ENCODE assay signal across 19 cellular contexts in the genomic region with DNA sequence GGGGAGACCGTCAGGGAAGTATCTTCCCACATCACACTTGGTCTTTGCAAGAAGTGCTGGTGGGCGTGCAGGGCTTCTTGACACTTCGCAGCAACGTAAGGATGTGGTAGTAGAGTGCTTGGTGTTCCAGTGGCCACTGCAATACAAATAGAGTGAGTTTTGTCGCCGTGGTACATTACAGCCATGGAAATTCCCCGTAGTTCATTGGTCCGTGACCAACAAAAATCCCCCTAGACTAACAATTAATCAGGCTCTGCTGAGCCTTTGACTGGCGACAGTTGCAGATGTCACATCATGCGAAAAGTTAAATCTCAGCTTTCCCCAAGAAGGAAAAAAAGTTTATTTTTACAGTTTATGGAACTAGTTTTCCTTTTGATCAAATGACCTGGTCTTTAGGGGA.
DNase-seq lines count a peak whose midpoint lies in the region; ATAC-seq and TF ChIP-seq lines count a peak whose summit lies in the region.
"Had no signal": no experiment of that assay in that cellular context is flagged by ENCODE, and none has a peak within 500 bp of the region (broad histone marks: within the 10 kb centered on the region; RNA-seq: fewer than 3 reads in every experiment).

No MANE protein-coding gene starts in this region.

- H3K27ac Mint-ChIP-seq in type B pancreatic cell: no peak overlapping the region
- H3K27ac Mint-ChIP-seq: activated CD8-positive, alpha-beta T cell treated with anti-CD3 and anti-CD28 coated beads for 36 hours; activated naive CD8-positive, alpha-beta T cell treated with anti-CD3 and anti-CD28 coated beads, Interleukin-2, amount 50 U/mL, for 24 hours; CD14-positive monocyte had no signal

- peaks cover 3% of the 10 kb centered on the region for H3K36me3 Mint-ChIP-seq in type B pancreatic cell

- H3K27ac ChIP-seq in OCI-LY1 (ENCODE audit: low read depth, low read length, poor library complexity, severe bottlenecking): peak overlapping the region; percentile 96
- H3K27ac ChIP-seq: thyroid gland had no signal

- no peaks in the 10 kb centered on the region for H3K9me2 ChIP-seq in OCI-LY1 (ENCODE audit: low read depth, low read length)
- H3K9me2 ChIP-seq: SK-N-SH had no signal

- H3K27me3 ChIP-seq in OCI-LY1 (ENCODE audit: insufficient read depth, low read length): no peaks in the 10 kb centered on the region
- H3K27me3 ChIP-seq: thyroid gland had no signal

- peaks cover 5% of the 10 kb centered on the region for H3K9me3 Mint-ChIP-seq in type B pancreatic cell

- H3K9me3 ChIP-seq in OCI-LY1 (ENCODE audit: low read length): no peaks in the 10 kb centered on the region
- H3K9me3 ChIP-seq: mucosa of descending colon, SK-N-SH, thyroid gland had no signal

- TF ChIP-seq POLR2A in erythroblast (IDR thresholded peaks at IDR 0.05; ENCODE audit: low read length): no peak

- no peaks in the 10 kb centered on the region for H3F3A ChIP-seq in OCI-LY1 (ENCODE audit: insufficient read depth, low read length)

- H3K4me3 ChIP-seq in OCI-LY1 (ENCODE audit: low read depth, low read length, poor library complexity, severe bottlenecking): no peak overlapping the region
- H3K4me3 ChIP-seq: mucosa of descending colon, thyroid gland had no signal

- no peaks in the 10 kb centered on the region for H3K36me3 ChIP-seq in OCI-LY1 (ENCODE audit: insufficient read depth, low read length)
- H3K36me3 ChIP-seq: thyroid gland had no signal

- H2AFZ ChIP-seq in OCI-LY1 (ENCODE audit: low read length): no peak overlapping the region

- no peaks in the 10 kb centered on the region for H4K20me1 ChIP-seq in OCI-LY1 (ENCODE audit: insufficient read depth, low read length)

- no peak overlapping the region for H3K4me3 Mint-ChIP-seq in type B pancreatic cell
- H3K4me3 Mint-ChIP-seq: activated CD8-positive, alpha-beta T cell treated with anti-CD3 and anti-CD28 coated beads for 36 hours; activated naive CD8-positive, alpha-beta T cell treated with anti-CD3 and anti-CD28 coated beads, Interleukin-2, amount 50 U/mL, for 24 hours; CD14-positive monocyte had no signal

- peak; percentile 68 for ATAC-seq in HG02678 (IDR thresholded peaks at IDR 0.05; ENCODE audit: unreplicated experiment)
- ATAC-seq: activated CD8-positive, alpha-beta T cell treated with anti-CD3 and anti-CD28 coated beads for 36 hours; activated naive CD8-positive, alpha-beta T cell treated with anti-CD3 and anti-CD28 coated beads, Interleukin-2, amount 50 U/mL, for 24 hours; HCT116; mucosa of descending colon had no signal

- H3K27me3 Mint-ChIP-seq in type B pancreatic cell: peaks cover 4% of the 10 kb centered on the region
- H3K27me3 Mint-ChIP-seq: activated CD8-positive, alpha-beta T cell treated with anti-CD3 and anti-CD28 coated beads for 36 hours; activated naive CD8-positive, alpha-beta T cell treated with anti-CD3 and anti-CD28 coated beads, Interleukin-2, amount 50 U/mL, for 24 hours had no signal

- TF ChIP-seq CTCF in OCI-LY1 (IDR thresholded peaks at IDR 0.05; ENCODE audit: low read length) (no peak), type B pancreatic cell (conservative IDR thresholded peaks at IDR 0.05) (no peak)

- peaks cover 58% of the 10 kb centered on the region for H3K4me1 ChIP-seq in OCI-LY1 (ENCODE audit: insufficient read depth, low read length, severe bottlenecking)

- no peak overlapping the region; the same call in 1 of the 2 replicates for H3K9ac ChIP-seq in OCI-LY1 (ENCODE audit: low read length)
- H3K9ac ChIP-seq: SK-N-SH had no signal

- peak overlapping the region; percentile 48; the same call in 1 of the 2 replicates for H3K4me2 ChIP-seq in OCI-LY1 (ENCODE audit: low read length)
- H3K4me2 ChIP-seq: SK-N-SH had no signal

- peaks cover 16% of the 10 kb centered on the region for H3K4me1 Mint-ChIP-seq in type B pancreatic cell (ENCODE audit: unreplicated experiment)
- H3K4me1 Mint-ChIP-seq: activated naive CD8-positive, alpha-beta T cell treated with anti-CD3 and anti-CD28 coated beads, Interleukin-2, amount 50 U/mL, for 24 hours had no signal

- peak; percentile 68 for DNase-seq in NCI-H2171 treated with DMSO at 0.1 percent for 48 hours (lab: John Stamatoyannopoulos, UW)
- DNase-seq in NCI-H2171 (lab: John Stamatoyannopoulos, UW): no peak
- no peak for DNase-seq in erythroblast (lab: John Stamatoyannopoulos, UW)
- no peak for DNase-seq in KG1 (lab: John Stamatoyannopoulos, UW)
- no peak for DNase-seq in hippocampal formation (lab: John Stamatoyannopoulos, UW)
- DNase-seq in type B pancreatic cell (ENCODE audit: extremely low spot score, unreplicated experiment): no peak
- DNase-seq: activated CD8-positive, alpha-beta T cell treated with anti-CD3 and anti-CD28 coated beads for 36 hours; activated naive CD8-positive, alpha-beta T cell treated with anti-CD3 and anti-CD28 coated beads, Interleukin-2, amount 50 U/mL, for 24 hours; mucosa of descending colon; NCI-H187 treated with DMSO at 0.1 percent for 48 hours; NCI-H510A treated with DMSO at 0.1 percent for 48 hours; OCI-M1; SK-N-SH; stimulated activated CD4-positive, alpha-beta T cell treated with anti-CD3 and anti-CD28 coated beads, Interleukin-4, amount 100 ng/mL, for 24 hours; thyroid gland had no signal

- H3K79me2 ChIP-seq in OCI-LY1 (ENCODE audit: insufficient read depth, low read length): no peaks in the 10 kb centered on the region
